Comparison of ENCODE assay signal across 2 cellular contexts in the genomic region with DNA sequence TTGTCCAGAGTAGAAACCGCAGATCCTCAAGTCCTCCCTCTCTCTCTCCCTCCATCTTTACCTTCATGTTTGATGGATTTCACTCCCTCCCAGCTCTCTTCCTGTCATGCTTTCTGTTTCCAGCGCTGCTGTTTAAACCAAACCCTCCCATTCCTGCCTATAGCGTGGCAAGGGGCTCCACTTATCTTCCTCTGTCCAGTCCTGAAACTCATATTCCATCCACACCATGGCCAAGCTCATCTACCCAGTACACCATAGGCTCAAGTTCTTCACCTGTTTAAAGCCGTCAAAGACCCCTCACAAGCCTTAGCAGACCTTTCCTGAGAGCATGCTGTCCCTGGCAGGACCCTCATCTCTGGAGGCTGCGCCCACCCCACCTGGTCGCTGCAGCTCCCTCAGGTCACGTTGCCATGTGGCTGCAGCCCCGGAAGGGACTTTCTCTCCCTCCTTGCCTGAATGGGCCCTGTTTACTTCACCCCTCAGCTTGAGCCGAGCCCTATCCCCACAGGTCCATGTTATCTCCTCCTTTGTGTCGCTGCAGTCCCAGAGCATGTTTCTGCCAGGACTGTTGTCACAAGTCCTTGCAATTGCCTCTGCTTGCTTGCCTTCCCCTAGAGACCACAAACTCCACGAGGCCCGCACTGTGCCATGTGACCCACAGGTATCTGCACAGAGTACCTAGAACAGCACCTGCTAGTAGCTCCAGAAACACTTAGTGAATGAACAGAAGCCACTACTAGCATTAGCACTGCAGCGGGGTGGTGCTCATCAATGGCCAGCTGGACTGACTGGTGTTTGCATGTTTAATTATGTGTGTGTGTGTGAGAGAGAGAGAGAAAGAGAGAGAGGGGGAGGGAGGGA.
TF ChIP-seq lines count a peak whose summit lies in the region.

No MANE protein-coding gene starts in this region.

TF ChIP-seq in IMR-90, 13 proteins besides CTCF, POLR2A, EP300 and RAD21:
- no peak for TF ChIP-seq FOS (IDR thresholded peaks at IDR 0.05; ENCODE audit: low read depth, low read length)

TF ChIP-seq in H1, 55 proteins besides CTCF, POLR2A, EP300 and RAD21:
- TF ChIP-seq TAF7 (optimal IDR thresholded peaks at IDR 0.05; ENCODE audit: borderline replicate concordance, low read depth, low read length), result no peak
- no peak for TF ChIP-seq SUZ12 (IDR thresholded peaks at IDR 0.05; ENCODE audit: low read length)
- no peak for TF ChIP-seq JUN (IDR thresholded peaks at IDR 0.05; ENCODE audit: low read depth, low read length)
- TF ChIP-seq SIRT6 (IDR thresholded peaks at IDR 0.05; ENCODE audit: low read length), result no peak
- no peak for TF ChIP-seq CBX8 (IDR thresholded peaks at IDR 0.05; ENCODE audit: borderline replicate concordance, low read depth, low read length)
- TF ChIP-seq KDM5A (IDR thresholded peaks at IDR 0.05; ENCODE audit: low read length), result no peak
- no peak for TF ChIP-seq CBX5 (IDR thresholded peaks at IDR 0.05; ENCODE audit: low read depth, low read length)
- TF ChIP-seq, protein P1, sequence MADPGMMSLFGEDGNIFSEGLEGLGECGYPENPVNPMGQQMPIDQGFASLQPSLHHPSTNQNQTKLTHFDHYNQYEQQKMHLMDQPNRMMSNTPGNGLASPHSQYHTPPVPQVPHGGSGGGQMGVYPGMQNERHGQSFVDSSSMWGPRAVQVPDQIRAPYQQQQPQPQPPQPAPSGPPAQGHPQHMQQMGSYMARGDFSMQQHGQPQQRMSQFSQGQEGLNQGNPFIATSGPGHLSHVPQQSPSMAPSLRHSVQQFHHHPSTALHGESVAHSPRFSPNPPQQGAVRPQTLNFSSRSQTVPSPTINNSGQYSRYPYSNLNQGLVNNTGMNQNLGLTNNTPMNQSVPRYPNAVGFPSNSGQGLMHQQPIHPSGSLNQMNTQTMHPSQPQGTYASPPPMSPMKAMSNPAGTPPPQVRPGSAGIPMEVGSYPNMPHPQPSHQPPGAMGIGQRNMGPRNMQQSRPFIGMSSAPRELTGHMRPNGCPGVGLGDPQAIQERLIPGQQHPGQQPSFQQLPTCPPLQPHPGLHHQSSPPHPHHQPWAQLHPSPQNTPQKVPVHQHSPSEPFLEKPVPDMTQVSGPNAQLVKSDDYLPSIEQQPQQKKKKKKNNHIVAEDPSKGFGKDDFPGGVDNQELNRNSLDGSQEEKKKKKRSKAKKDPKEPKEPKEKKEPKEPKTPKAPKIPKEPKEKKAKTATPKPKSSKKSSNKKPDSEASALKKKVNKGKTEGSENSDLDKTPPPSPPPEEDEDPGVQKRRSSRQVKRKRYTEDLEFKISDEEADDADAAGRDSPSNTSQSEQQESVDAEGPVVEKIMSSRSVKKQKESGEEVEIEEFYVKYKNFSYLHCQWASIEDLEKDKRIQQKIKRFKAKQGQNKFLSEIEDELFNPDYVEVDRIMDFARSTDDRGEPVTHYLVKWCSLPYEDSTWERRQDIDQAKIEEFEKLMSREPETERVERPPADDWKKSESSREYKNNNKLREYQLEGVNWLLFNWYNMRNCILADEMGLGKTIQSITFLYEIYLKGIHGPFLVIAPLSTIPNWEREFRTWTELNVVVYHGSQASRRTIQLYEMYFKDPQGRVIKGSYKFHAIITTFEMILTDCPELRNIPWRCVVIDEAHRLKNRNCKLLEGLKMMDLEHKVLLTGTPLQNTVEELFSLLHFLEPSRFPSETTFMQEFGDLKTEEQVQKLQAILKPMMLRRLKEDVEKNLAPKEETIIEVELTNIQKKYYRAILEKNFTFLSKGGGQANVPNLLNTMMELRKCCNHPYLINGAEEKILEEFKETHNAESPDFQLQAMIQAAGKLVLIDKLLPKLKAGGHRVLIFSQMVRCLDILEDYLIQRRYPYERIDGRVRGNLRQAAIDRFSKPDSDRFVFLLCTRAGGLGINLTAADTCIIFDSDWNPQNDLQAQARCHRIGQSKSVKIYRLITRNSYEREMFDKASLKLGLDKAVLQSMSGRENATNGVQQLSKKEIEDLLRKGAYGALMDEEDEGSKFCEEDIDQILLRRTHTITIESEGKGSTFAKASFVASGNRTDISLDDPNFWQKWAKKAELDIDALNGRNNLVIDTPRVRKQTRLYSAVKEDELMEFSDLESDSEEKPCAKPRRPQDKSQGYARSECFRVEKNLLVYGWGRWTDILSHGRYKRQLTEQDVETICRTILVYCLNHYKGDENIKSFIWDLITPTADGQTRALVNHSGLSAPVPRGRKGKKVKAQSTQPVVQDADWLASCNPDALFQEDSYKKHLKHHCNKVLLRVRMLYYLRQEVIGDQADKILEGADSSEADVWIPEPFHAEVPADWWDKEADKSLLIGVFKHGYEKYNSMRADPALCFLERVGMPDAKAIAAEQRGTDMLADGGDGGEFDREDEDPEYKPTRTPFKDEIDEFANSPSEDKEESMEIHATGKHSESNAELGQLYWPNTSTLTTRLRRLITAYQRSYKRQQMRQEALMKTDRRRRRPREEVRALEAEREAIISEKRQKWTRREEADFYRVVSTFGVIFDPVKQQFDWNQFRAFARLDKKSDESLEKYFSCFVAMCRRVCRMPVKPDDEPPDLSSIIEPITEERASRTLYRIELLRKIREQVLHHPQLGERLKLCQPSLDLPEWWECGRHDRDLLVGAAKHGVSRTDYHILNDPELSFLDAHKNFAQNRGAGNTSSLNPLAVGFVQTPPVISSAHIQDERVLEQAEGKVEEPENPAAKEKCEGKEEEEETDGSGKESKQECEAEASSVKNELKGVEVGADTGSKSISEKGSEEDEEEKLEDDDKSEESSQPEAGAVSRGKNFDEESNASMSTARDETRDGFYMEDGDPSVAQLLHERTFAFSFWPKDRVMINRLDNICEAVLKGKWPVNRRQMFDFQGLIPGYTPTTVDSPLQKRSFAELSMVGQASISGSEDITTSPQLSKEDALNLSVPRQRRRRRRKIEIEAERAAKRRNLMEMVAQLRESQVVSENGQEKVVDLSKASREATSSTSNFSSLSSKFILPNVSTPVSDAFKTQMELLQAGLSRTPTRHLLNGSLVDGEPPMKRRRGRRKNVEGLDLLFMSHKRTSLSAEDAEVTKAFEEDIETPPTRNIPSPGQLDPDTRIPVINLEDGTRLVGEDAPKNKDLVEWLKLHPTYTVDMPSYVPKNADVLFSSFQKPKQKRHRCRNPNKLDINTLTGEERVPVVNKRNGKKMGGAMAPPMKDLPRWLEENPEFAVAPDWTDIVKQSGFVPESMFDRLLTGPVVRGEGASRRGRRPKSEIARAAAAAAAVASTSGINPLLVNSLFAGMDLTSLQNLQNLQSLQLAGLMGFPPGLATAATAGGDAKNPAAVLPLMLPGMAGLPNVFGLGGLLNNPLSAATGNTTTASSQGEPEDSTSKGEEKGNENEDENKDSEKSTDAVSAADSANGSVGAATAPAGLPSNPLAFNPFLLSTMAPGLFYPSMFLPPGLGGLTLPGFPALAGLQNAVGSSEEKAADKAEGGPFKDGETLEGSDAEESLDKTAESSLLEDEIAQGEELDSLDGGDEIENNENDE (IDR thresholded peaks at IDR 0.05; ENCODE audit: insufficient replicate concordance, low read length), result no peak
- TF ChIP-seq EZH2 (IDR thresholded peaks at IDR 0.05; ENCODE audit: low read depth, low read length, severe bottlenecking), result no peak
- no peak for TF ChIP-seq POU5F1 (IDR thresholded peaks at IDR 0.05; ENCODE audit: low read depth, low read length)
- TF ChIP-seq, protein P2, sequence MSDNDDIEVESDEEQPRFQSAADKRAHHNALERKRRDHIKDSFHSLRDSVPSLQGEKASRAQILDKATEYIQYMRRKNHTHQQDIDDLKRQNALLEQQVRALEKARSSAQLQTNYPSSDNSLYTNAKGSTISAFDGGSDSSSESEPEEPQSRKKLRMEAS (IDR thresholded peaks at IDR 0.05), result peak; percentile 86
- no peak for TF ChIP-seq ZNF274 (IDR thresholded peaks at IDR 0.05; ENCODE audit: borderline replicate concordance, extremely low read depth, low read length)
- TF ChIP-seq JUND (IDR thresholded peaks at IDR 0.05; ENCODE audit: low read length), result no peak
- no peak for TF ChIP-seq EGR1 (IDR thresholded peaks at IDR 0.05; ENCODE audit: borderline replicate concordance, low read depth, low read length)
- TF ChIP-seq, protein P3, sequence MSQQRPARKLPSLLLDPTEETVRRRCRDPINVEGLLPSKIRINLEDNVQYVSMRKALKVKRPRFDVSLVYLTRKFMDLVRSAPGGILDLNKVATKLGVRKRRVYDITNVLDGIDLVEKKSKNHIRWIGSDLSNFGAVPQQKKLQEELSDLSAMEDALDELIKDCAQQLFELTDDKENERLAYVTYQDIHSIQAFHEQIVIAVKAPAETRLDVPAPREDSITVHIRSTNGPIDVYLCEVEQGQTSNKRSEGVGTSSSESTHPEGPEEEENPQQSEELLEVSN (IDR thresholded peaks at IDR 0.05), result peak; percentile 53; the same call in 1 of the 2 replicates
